Comparison of ENCODE assay signal across 8 cellular contexts in the genomic region with DNA sequence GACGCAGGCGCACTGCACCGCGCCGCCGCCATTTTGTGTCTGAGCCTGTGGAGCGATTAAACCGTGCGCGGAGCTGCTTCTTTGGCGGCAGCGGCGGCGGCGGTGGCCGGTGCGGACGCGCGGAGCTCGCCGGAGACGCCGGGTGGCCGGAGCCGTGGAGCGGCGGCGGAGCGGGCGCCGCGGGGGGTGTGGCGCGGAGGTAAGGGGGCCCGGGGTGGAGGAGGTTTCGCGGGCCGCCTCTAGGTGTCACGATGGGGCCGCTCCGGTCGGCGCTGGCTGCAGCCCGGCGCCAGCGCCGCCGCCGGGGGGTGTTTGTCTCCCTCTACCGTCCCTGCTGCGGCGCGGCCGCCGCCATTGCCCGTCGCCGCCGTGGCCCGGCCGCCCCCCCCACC. TPM values are rescaled to one million over a fixed set of nuclear protein-coding genes. Genes with fewer than 3 reads are reported as not detected.
DNase-seq lines count a peak whose midpoint lies in the region; ATAC-seq and TF ChIP-seq lines count a peak whose summit lies in the region.

A gene with protein sequence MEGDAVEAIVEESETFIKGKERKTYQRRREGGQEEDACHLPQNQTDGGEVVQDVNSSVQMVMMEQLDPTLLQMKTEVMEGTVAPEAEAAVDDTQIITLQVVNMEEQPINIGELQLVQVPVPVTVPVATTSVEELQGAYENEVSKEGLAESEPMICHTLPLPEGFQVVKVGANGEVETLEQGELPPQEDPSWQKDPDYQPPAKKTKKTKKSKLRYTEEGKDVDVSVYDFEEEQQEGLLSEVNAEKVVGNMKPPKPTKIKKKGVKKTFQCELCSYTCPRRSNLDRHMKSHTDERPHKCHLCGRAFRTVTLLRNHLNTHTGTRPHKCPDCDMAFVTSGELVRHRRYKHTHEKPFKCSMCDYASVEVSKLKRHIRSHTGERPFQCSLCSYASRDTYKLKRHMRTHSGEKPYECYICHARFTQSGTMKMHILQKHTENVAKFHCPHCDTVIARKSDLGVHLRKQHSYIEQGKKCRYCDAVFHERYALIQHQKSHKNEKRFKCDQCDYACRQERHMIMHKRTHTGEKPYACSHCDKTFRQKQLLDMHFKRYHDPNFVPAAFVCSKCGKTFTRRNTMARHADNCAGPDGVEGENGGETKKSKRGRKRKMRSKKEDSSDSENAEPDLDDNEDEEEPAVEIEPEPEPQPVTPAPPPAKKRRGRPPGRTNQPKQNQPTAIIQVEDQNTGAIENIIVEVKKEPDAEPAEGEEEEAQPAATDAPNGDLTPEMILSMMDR (plus strand): TSS at position 1 of the 392 bp plus-strand sequence. CDS start 48,307 bp downstream, outside the sequence.

- ATAC-seq in GM18909 (IDR thresholded peaks at IDR 0.05; ENCODE audit: poor library complexity, unreplicated experiment), result peak; percentile 47
- ATAC-seq in HG03139 (IDR thresholded peaks at IDR 0.05; ENCODE audit: unreplicated experiment), result peak; percentile 43

- CTCF ChIA-PET in BJ (lab: Yijun Ruan, JAX), result interaction anchor here (0.7 to 4.4 kb wide), 22 partner anchors 10 to 110 kb away, joined by 3 to 42 read pairs (median 6); a partner anchor contains a TSS

- POLR2A ChIA-PET in BJ (lab: Charles Lee), result interaction anchor here (0.5 kb wide), 1 partner anchor 271 kb away, joined by 3 read pairs; no protein-coding TSS in a partner anchor

- H3K4me3 ChIP-seq in BJ (ENCODE audit: low read depth, low read length) (peak within 1 kb of the TSS; percentile 67), epithelial cell of proximal tubule (ENCODE audit: low read depth, low read length) (peak within 1 kb of the TSS; percentile 79)

- no peaks in the 10 kb centered on the region for H3K27me3 ChIP-seq in BJ (ENCODE audit: control insufficient read depth, insufficient read depth, low read length)

- TF ChIP-seq CTCF in BJ (IDR thresholded peaks at IDR 0.05; ENCODE audit: insufficient read depth, low read depth, low read length), result peak; percentile 27; the same call in 1 of the 2 replicates
- TF ChIP-seq CTCF in epithelial cell of proximal tubule (conservative IDR thresholded peaks at IDR 0.05; ENCODE audit: low read depth, low read length), result peak; percentile 52

- DNase-seq in BJ (ENCODE audit: low read depth), result no peak
- DNase-seq in NCI-H510A treated with DMSO at 0.1 percent for 48 hours (lab: John Stamatoyannopoulos, UW), result peak; percentile 61
- DNase-seq in activated CD8-positive, alpha-beta memory T cell treated with anti-CD3 and anti-CD28 coated beads for 4 hours (ENCODE audit: low read depth in 2 of 2), result peak; percentile 64 to 70
- DNase-seq in epithelial cell of proximal tubule (ENCODE audit: low read depth), result no peak
- peak; percentile 78 for DNase-seq in mucosa of gallbladder (ENCODE audit: low spot score)
- DNase-seq in stimulated activated CD8-positive, alpha-beta memory T cell treated with anti-CD3 and anti-CD28 coated beads, Interleukin-7, amount 100 ng/mL, for 1 hour (ENCODE audit: low read depth in 2 of 2), result peak; percentile 57 to 63

- H3K36me3 ChIP-seq in BJ (ENCODE audit: control insufficient read depth, insufficient read depth, low read length), result no peaks in the 10 kb centered on the region

RNA-seq across cellular contexts. Expression of the gene that starts here (rescaled TPM):
- polyA plus RNA-seq in BJ (2011; rRNA removed), result 20.9 and 22.8 TPM in 2 replicates
- 20.3 and 21.6 TPM in 2 replicates for polyA minus RNA-seq in BJ (2011; rRNA and poly(A)+ RNA removed)
- 25.9 and 32.0 TPM in 2 replicates for total RNA-seq in epithelial cell of proximal tubule
- total RNA-seq in mucosa of gallbladder, result 39.8 TPM

Comparison
In these comparisons a context has a peak if more than half of its experiments do, and no peak if none do; other contexts are left out.
1. DNase-seq: peak in NCI-H510A treated with DMSO at 0.1 percent for 48 hours (single experiment), activated CD8-positive, alpha-beta memory T cell treated with anti-CD3 and anti-CD28 coated beads for 4 hours (2 of 2), mucosa of gallbladder (single experiment) and stimulated activated CD8-positive, alpha-beta memory T cell treated with anti-CD3 and anti-CD28 coated beads, Interleukin-7, amount 100 ng/mL, for 1 hour (2 of 2); none in BJ (single experiment) and epithelial cell of proximal tubule (single experiment).